34 cellular contexts compared by ENCODE assay signal in genomic region chr2:98802344-98802743, GRCh38.
"Had no signal": no experiment of that assay in that cellular context is flagged by ENCODE, and none has a peak within 500 bp of the region (broad histone marks: within the 10 kb centered on the region; RNA-seq: fewer than 3 reads in every experiment).

No MANE protein-coding gene starts in this region.

- H3K9me3 ChIP-seq: adrenal gland, body of pancreas, breast epithelium had no signal

- H3K36me3 Mint-ChIP-seq: activated CD4-positive, alpha-beta memory T cell treated with anti-CD3 and anti-CD28 coated beads for 36 hours; activated naive CD4-positive, alpha-beta T cell treated with anti-CD3 and anti-CD28 coated beads, Interleukin-2, amount 50 U/mL, for 72 hours; activated naive CD8-positive, alpha-beta T cell treated with anti-CD3 and anti-CD28 coated beads for 36 hours had no signal

- H3K4me3 ChIP-seq: adrenal gland, body of pancreas, breast epithelium had no signal

- H3K27me3 ChIP-seq: adrenal gland, body of pancreas, brain microvascular endothelial cell, breast epithelium had no signal

- H3K27ac ChIP-seq: adrenal gland, body of pancreas, brain microvascular endothelial cell, breast epithelium, VCaP had no signal

- H3K4me3 Mint-ChIP-seq: activated B cell treated with CpG ODN at 0.5 μM for 24 hours; activated CD4-positive, alpha-beta memory T cell treated with anti-CD3 and anti-CD28 coated beads for 36 hours; activated CD4-positive, alpha-beta T cell treated with anti-CD3 and anti-CD28 coated beads, Interleukin-2, amount 10 ng/mL, durations not matched to agents 24 days and 14 days; activated CD8-positive, alpha-beta T cell treated with anti-CD3 and anti-CD28 coated beads for 36 hours; activated naive CD4-positive, alpha-beta T cell treated with anti-CD3 and anti-CD28 coated beads for 36 hours; activated naive CD8-positive, alpha-beta T cell treated with anti-CD3 and anti-CD28 coated beads for 36 hours; activated T-cell treated with anti-CD3 and anti-CD28 coated beads, Interleukin-2, amount 50 U/mL, for 4 hours; activated T-cell treated with anti-CD3 and anti-CD28 coated beads, Interleukin-2, amount 50 U/mL, for 72 hours; activated T-helper 1 cell treated with anti-CD3 and anti-CD28 coated beads, Interleukin-12 subunit alpha, Interleukin-12 subunit beta, Interleukin-2, Interleukin-4 antibody, amounts not matched to agents 30 ng/mL and 10 ng/mL and 1 ng/mL, durations not matched to agents 14 hours and 24 hours and 36 hours; activated T-helper 17 cell treated with anti-CD3 and anti-CD28 coated beads, Interleukin-2, amount 50 U/mL, for 72 hours; central memory CD8-positive, alpha-beta T cell; T-helper 1 cell treated with Interleukin-12 subunit alpha and Interleukin-12 subunit beta and Interleukin-4 antibody, amounts not matched to agents 30 μg/mL and 1 μg/mL, for 36 hours; T-helper 2 cell treated with Interferon-gamma antibody and Interleukin-4, amounts not matched to agents 5 μg/mL and 100 μg/mL, for 36 hours had no signal

- H3K36me3 ChIP-seq: adrenal gland, brain microvascular endothelial cell, breast epithelium had no signal

- ATAC-seq: activated CD8-positive, alpha-beta T cell treated with anti-CD3 and anti-CD28 coated beads for 36 hours; activated naive CD4-positive, alpha-beta T cell treated with anti-CD3 and anti-CD28 coated beads, Interleukin-2, amount 50 U/mL, for 72 hours; activated T-cell treated with anti-CD3 and anti-CD28 coated beads, Interleukin-2, amount 50 U/mL, for 4 hours; activated T-cell treated with anti-CD3 and anti-CD28 coated beads, Interleukin-2, amount 50 U/mL, for 72 hours; activated T-helper 17 cell treated with anti-CD3 and anti-CD28 coated beads, Interleukin-2, amount 50 U/mL, for 72 hours; body of pancreas had no signal

- H3K4me1 Mint-ChIP-seq: activated B cell treated with CpG ODN at 0.5 μM for 24 hours had no signal

- H3K27me3 Mint-ChIP-seq: activated CD4-positive, alpha-beta memory T cell treated with anti-CD3 and anti-CD28 coated beads for 36 hours; activated CD8-positive, alpha-beta T cell treated with anti-CD3 and anti-CD28 coated beads for 36 hours; activated naive CD8-positive, alpha-beta T cell treated with anti-CD3 and anti-CD28 coated beads for 36 hours; activated T-helper 17 cell treated with anti-CD3 and anti-CD28 coated beads, Interleukin-2, amount 50 U/mL, for 72 hours; central memory CD8-positive, alpha-beta T cell had no signal

- H3K9me3 Mint-ChIP-seq: activated B cell treated with CpG ODN at 0.5 μM for 24 hours; activated CD4-positive, alpha-beta memory T cell treated with anti-CD3 and anti-CD28 coated beads for 36 hours; activated CD4-positive, alpha-beta T cell treated with anti-CD3 and anti-CD28 coated beads, Interleukin-2, amount 10 ng/mL, durations not matched to agents 24 days and 14 days; activated CD8-positive, alpha-beta T cell treated with anti-CD3 and anti-CD28 coated beads for 36 hours; activated naive CD4-positive, alpha-beta T cell treated with anti-CD3 and anti-CD28 coated beads for 36 hours; activated naive CD4-positive, alpha-beta T cell treated with anti-CD3 and anti-CD28 coated beads, Interleukin-2, amount 50 U/mL, for 72 hours; activated naive CD8-positive, alpha-beta T cell treated with anti-CD3 and anti-CD28 coated beads for 36 hours; activated T-cell treated with anti-CD3 and anti-CD28 coated beads, Interleukin-2, amount 50 U/mL, for 4 hours; activated T-cell treated with anti-CD3 and anti-CD28 coated beads, Interleukin-2, amount 50 U/mL, for 72 hours; activated T-helper 1 cell treated with anti-CD3 and anti-CD28 coated beads, Interleukin-12 subunit alpha, Interleukin-12 subunit beta, Interleukin-2, Interleukin-4 antibody, amounts not matched to agents 30 ng/mL and 10 ng/mL and 1 ng/mL, durations not matched to agents 14 hours and 24 hours and 36 hours; activated T-helper 17 cell treated with anti-CD3 and anti-CD28 coated beads, Interleukin-2, amount 50 U/mL, for 72 hours; central memory CD8-positive, alpha-beta T cell; T-helper 1 cell treated with Interleukin-12 subunit alpha and Interleukin-12 subunit beta and Interleukin-4 antibody, amounts not matched to agents 30 μg/mL and 1 μg/mL, for 36 hours; T-helper 2 cell treated with Interferon-gamma antibody and Interleukin-4, amounts not matched to agents 5 μg/mL and 100 μg/mL, for 36 hours had no signal

- H3K27ac Mint-ChIP-seq: activated B cell treated with CpG ODN at 0.5 μM for 24 hours; activated CD4-positive, alpha-beta memory T cell treated with anti-CD3 and anti-CD28 coated beads for 36 hours; activated CD4-positive, alpha-beta T cell treated with anti-CD3 and anti-CD28 coated beads, Interleukin-2, amount 10 ng/mL, durations not matched to agents 24 days and 14 days; activated CD8-positive, alpha-beta T cell treated with anti-CD3 and anti-CD28 coated beads for 36 hours; activated naive CD4-positive, alpha-beta T cell treated with anti-CD3 and anti-CD28 coated beads for 36 hours; activated naive CD4-positive, alpha-beta T cell treated with anti-CD3 and anti-CD28 coated beads, Interleukin-2, amount 50 U/mL, for 72 hours; activated naive CD8-positive, alpha-beta T cell treated with anti-CD3 and anti-CD28 coated beads for 36 hours; activated T-cell treated with anti-CD3 and anti-CD28 coated beads, Interleukin-2, amount 50 U/mL, for 72 hours; activated T-helper 1 cell treated with anti-CD3 and anti-CD28 coated beads, Interleukin-12 subunit alpha, Interleukin-12 subunit beta, Interleukin-2, Interleukin-4 antibody, amounts not matched to agents 30 ng/mL and 10 ng/mL and 1 ng/mL, durations not matched to agents 14 hours and 24 hours and 36 hours; activated T-helper 17 cell treated with anti-CD3 and anti-CD28 coated beads, Interleukin-2, amount 50 U/mL, for 72 hours; T-helper 1 cell treated with Interleukin-12 subunit alpha and Interleukin-12 subunit beta and Interleukin-4 antibody, amounts not matched to agents 30 μg/mL and 1 μg/mL, for 36 hours; T-helper 2 cell treated with Interferon-gamma antibody and Interleukin-4, amounts not matched to agents 5 μg/mL and 100 μg/mL, for 36 hours had no signal

- DNase-seq: activated B cell treated with CpG ODN at 0.5 μM for 24 hours; activated CD4-positive, alpha-beta memory T cell treated with anti-CD3 and anti-CD28 coated beads for 36 hours; activated CD4-positive, alpha-beta T cell treated with anti-CD3 and anti-CD28 coated beads for 4 hours; activated CD4-positive, alpha-beta T cell treated with anti-CD3 and anti-CD28 coated beads, Interleukin-2, amount 10 ng/mL, durations not matched to agents 24 days and 14 days; activated CD4-positive, alpha-beta T cell treated with anti-CD3 and anti-CD28 coated beads, Interleukin-2, amount 50 U/mL, for 1 hour; activated CD4-positive, alpha-beta T cell treated with anti-CD3 and anti-CD28 coated beads, Interleukin-2, amount 50 U/mL, for 4 hours; activated CD4-positive, CD25-positive, alpha-beta regulatory T cell treated with anti-CD3 and anti-CD28 coated beads, Interleukin-2, amount 50 U/mL, for 72 hours; activated CD8-positive, alpha-beta memory T cell treated with anti-CD3 and anti-CD28 coated beads, Interleukin-2, amount 50 U/mL, for 4 hours; activated CD8-positive, alpha-beta T cell treated with anti-CD3 and anti-CD28 coated beads for 36 hours; activated effector memory CD4-positive, alpha-beta T cell treated with anti-CD3 and anti-CD28 coated beads, Interleukin-2, amount 50 U/mL, for 16 hours; activated gamma-delta T cell treated with Interleukin-2 at 50 U/mL for 16 hours; activated naive CD4-positive, alpha-beta T cell; activated naive CD4-positive, alpha-beta T cell treated with anti-CD3 and anti-CD28 coated beads for 36 hours; activated naive CD4-positive, alpha-beta T cell treated with anti-CD3 and anti-CD28 coated beads, Interleukin-2, amount 50 U/mL, for 16 hours; activated naive CD8-positive, alpha-beta T cell treated with anti-CD3 and anti-CD28 coated beads for 36 hours; activated T-cell treated with anti-CD3 and anti-CD28 coated beads for 4 hours; activated T-cell treated with anti-CD3 and anti-CD28 coated beads, Interleukin-2, amount 50 U/mL, for 1 hour; activated T-cell treated with anti-CD3 and anti-CD28 coated beads, Interleukin-2, amount 50 U/mL, for 4 hours; activated T-cell treated with anti-CD3 and anti-CD28 coated beads, Interleukin-2, amount 50 U/mL, for 72 hours; amniotic stem cell; aorta; body of pancreas; brain microvascular endothelial cell; T-helper 1 cell; T-helper 9 cell had no signal
